ENCODE assay signal across 27 cellular contexts in the genomic region with DNA sequence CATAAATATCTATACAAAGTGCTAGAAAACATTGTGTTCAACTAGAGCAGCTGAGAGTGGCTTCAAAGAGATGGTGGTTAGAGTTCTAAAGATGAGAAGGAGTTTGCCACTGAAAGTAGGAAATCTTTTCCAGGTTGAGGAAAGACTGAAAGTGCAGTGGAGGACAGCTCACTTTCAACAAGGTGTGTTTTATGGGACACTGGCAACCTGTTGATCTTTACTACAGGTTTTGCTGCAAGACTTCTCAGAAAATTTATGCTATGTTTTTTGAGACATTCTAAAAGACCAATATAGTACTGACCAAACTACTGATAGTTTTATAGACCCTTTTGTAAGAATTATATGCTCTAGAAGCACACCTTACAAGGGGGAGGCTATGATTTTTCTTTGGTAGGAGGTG.
DNase-seq lines count a peak whose midpoint lies in the region; TF ChIP-seq lines count a peak whose summit lies in the region.
"Had no signal": no experiment of that assay in that cellular context is flagged by ENCODE, and none has a peak within 500 bp of the region (broad histone marks: within the 10 kb centered on the region; RNA-seq: fewer than 3 reads in every experiment).

No MANE protein-coding gene starts in this region.

- no peaks in the 10 kb centered on the region for H3K4me1 ChIP-seq in HEK293 (ENCODE audit: control insufficient read depth, insufficient read depth, low read length)
- H3K4me1 ChIP-seq: BE2C had no signal

- no peaks in the 10 kb centered on the region for H3K9me3 ChIP-seq in HEK293 (ENCODE audit: control insufficient read depth, insufficient read depth, low read depth, low read length)
- H3K9me3 ChIP-seq: A549; BE2C; BLaER1; BLaER1 treated with 17β-estradiol and CSF1 and Interleukin-3, amounts not matched to agents 10 nM and 100 nM; Caco-2 had no signal

- H3K4me3 ChIP-seq in HEK293 (ENCODE audit: low read depth, low read length), result no peak overlapping the region
- H3K4me3 ChIP-seq: A549; BLaER1; BLaER1 treated with 17β-estradiol and CSF1 and Interleukin-3, amounts not matched to agents 10 nM and 100 nM had no signal

- DNase-seq in HK-2 (ENCODE audit: unreplicated experiment), result no peak
- DNase-seq: 8988T; ACHN; AML-193; BE2C; C1 segment of cervical spinal cord; Caco-2; Calu3; CD4-positive, alpha-beta memory T cell; CD4-positive, alpha-beta T cell; CD4-positive, CD25-positive, alpha-beta regulatory T cell; CD8-positive, alpha-beta memory T cell; CD8-positive, alpha-beta T cell; COR-L47; DMS 273 treated with DMSO at 0.1 percent for 48 hours; DMS153; DMS53; DMS79; DMS79 treated with DMSO at 0.1 percent for 48 hours; DND-41; EL had no signal

- TF ChIP-seq CTCF in HEK293 (tag by site-specific recombination; IDR thresholded peaks at IDR 0.05), result no peak

- no peak overlapping the region for H3K27ac ChIP-seq in HEK293 (ENCODE audit: extremely low read depth, low read depth, low read length)
- H3K27ac ChIP-seq: 22Rv1; A549; BLaER1; BLaER1 treated with 17β-estradiol and CSF1 and Interleukin-3, amounts not matched to agents 10 nM and 100 nM; C4-2B had no signal

- H3K36me3 ChIP-seq in HEK293 (ENCODE audit: control insufficient read depth in 2 of 2, insufficient read depth in 1 of 2, low read length in 2 of 2), result no peaks in the 10 kb centered on the region
- H3K36me3 ChIP-seq: BLaER1; BLaER1 treated with 17β-estradiol and CSF1 and Interleukin-3, amounts not matched to agents 10 nM and 100 nM had no signal

- CTCF ChIA-PET in HEK293 (lab: Yijun Ruan, JAX), result no interaction called here

- POLR2A ChIA-PET in HEK293 (lab: Yijun Ruan, JAX), result no interaction called here

TF ChIP-seq in HEK293, 187 proteins besides CTCF, POLR2A, EP300 and RAD21:
- TF ChIP-seq SCRT1 (tag by site-specific recombination; IDR thresholded peaks at IDR 0.05; ENCODE audit: borderline replicate concordance) (peak; percentile 76; the same call in 1 of the 2 replicates), ZNF571 (tag by site-specific recombination; IDR thresholded peaks at IDR 0.05) (no peak), SCRT2 (tag by site-specific recombination; IDR thresholded peaks at IDR 0.05) (peak; percentile 88), ZNF610 (tag by site-specific recombination; IDR thresholded peaks at IDR 0.05; ENCODE audit: borderline replicate concordance) (no peak)
- TF ChIP-seq, protein P1, sequence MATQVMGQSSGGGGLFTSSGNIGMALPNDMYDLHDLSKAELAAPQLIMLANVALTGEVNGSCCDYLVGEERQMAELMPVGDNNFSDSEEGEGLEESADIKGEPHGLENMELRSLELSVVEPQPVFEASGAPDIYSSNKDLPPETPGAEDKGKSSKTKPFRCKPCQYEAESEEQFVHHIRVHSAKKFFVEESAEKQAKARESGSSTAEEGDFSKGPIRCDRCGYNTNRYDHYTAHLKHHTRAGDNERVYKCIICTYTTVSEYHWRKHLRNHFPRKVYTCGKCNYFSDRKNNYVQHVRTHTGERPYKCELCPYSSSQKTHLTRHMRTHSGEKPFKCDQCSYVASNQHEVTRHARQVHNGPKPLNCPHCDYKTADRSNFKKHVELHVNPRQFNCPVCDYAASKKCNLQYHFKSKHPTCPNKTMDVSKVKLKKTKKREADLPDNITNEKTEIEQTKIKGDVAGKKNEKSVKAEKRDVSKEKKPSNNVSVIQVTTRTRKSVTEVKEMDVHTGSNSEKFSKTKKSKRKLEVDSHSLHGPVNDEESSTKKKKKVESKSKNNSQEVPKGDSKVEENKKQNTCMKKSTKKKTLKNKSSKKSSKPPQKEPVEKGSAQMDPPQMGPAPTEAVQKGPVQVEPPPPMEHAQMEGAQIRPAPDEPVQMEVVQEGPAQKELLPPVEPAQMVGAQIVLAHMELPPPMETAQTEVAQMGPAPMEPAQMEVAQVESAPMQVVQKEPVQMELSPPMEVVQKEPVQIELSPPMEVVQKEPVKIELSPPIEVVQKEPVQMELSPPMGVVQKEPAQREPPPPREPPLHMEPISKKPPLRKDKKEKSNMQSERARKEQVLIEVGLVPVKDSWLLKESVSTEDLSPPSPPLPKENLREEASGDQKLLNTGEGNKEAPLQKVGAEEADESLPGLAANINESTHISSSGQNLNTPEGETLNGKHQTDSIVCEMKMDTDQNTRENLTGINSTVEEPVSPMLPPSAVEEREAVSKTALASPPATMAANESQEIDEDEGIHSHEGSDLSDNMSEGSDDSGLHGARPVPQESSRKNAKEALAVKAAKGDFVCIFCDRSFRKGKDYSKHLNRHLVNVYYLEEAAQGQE (tag by site-specific recombination; IDR thresholded peaks at IDR 0.05), result no peak
TF ChIP-seq in HEK293: peak in this region for 2.
